ENCODE assay signal across 8 cellular contexts in genomic region chr16:87945351-87946042, GRCh38. TPM values are rescaled to one million over a fixed set of nuclear protein-coding genes. Genes with fewer than 3 reads are reported as not detected.
DNase-seq lines count a peak whose midpoint lies in the region; ATAC-seq and TF ChIP-seq lines count a peak whose summit lies in the region.

No MANE protein-coding gene starts in this region.

- peak; percentile 29 for TF ChIP-seq POLR2A in GM19193 (IDR thresholded peaks at IDR 0.05; ENCODE audit: extremely low read depth, insufficient read depth, insufficient read length)

- peaks cover 15 to 33% of the 10 kb centered on the region in 2 donors for H3K4me1 ChIP-seq in duodenal mucosa (ENCODE audit: control insufficient read depth in 1 of 2, insufficient read depth in 2 of 2, low read length in 2 of 2)
- peaks cover 3% of the 10 kb centered on the region for H3K4me1 ChIP-seq in mesenchymal stem cell (ENCODE audit: control insufficient read depth, insufficient read depth, low read depth, low read length)
- no peaks in the 10 kb centered on the region for H3K4me1 ChIP-seq in thoracic aorta (ENCODE audit: control insufficient read depth in 1 of 2, low read depth in 2 of 2)
- H3K4me1 ChIP-seq in CD4-positive, alpha-beta memory T cell (ENCODE audit: insufficient read depth, low read length) = peaks cover 4% of the 10 kb centered on the region

- H3K4ac ChIP-seq in mesenchymal stem cell (ENCODE audit: low read depth in 1 of 2, low read length in 2 of 2) = no peak overlapping the region

- H3K23ac ChIP-seq in mesenchymal stem cell (ENCODE audit: low read length in 2 of 2) = no peak overlapping the region

- no peak overlapping the region for H3K18ac ChIP-seq in mesenchymal stem cell (ENCODE audit: low read depth in 1 of 2, low read length in 2 of 2)

- peaks cover 0 to 2% (median 2%) of the 10 kb centered on the region in 4 donors for H3K4me1 Mint-ChIP-seq in CD4-positive, alpha-beta memory T cell

- DNase-seq in NCI-H774 (lab: John Stamatoyannopoulos, UW) (peak; percentile 84), mesenchymal stem cell (peak; percentile 43), thoracic aorta (ENCODE audit: low spot score) (no peak), Kasumi-1 (lab: John Stamatoyannopoulos, UW) (no peak), NCI-H2029 (lab: John Stamatoyannopoulos, UW) (no peak)
- no peak for DNase-seq in CD4-positive, alpha-beta memory T cell

- H3K9ac ChIP-seq in duodenal mucosa (ENCODE audit: low read depth in 1 of 2, low read length in 2 of 2) (peak overlapping the region; percentile 45 to 65), mesenchymal stem cell (ENCODE audit: low read length) (peak overlapping the region; percentile 76)

- H2BK120ac ChIP-seq in mesenchymal stem cell (ENCODE audit: low read depth, low read length) = no peak overlapping the region

- H2BK15ac ChIP-seq in mesenchymal stem cell (ENCODE audit: low read depth, poor library complexity, severe bottlenecking) = no peak overlapping the region

- no peaks in the 10 kb centered on the region for H3K36me3 Mint-ChIP-seq in CD4-positive, alpha-beta memory T cell

- H3K27me3 Mint-ChIP-seq in CD4-positive, alpha-beta memory T cell = peaks cover 0 to 2% of the 10 kb centered on the region in 2 donors

- no peak overlapping the region for H3K14ac ChIP-seq in mesenchymal stem cell (ENCODE audit: low read length in 2 of 2)

- H2AFZ ChIP-seq in mesenchymal stem cell (ENCODE audit: low read depth, low read length) = no peak overlapping the region

- H3K4me3 Mint-ChIP-seq in CD4-positive, alpha-beta memory T cell = peak overlapping the region in 4 of 8 donors; percentile 10 to 66 (median 26)

- H3K4me3 ChIP-seq in duodenal mucosa (ENCODE audit: low read depth in 1 of 2, low read length in 2 of 2) = peak overlapping the region; percentile 55 to 56
- peak overlapping the region in 1 of 2 experiments; percentile 64 for H3K4me3 ChIP-seq in mesenchymal stem cell (ENCODE audit: insufficient read depth in 1 of 2, low read depth in 1 of 2, low read length in 2 of 2)
- H3K4me3 ChIP-seq in thoracic aorta = peak overlapping the region; percentile 71
- no peak overlapping the region for H3K4me3 ChIP-seq in CD4-positive, alpha-beta memory T cell (ENCODE audit: low read length in 2 of 2)

- H3K79me1 ChIP-seq in mesenchymal stem cell (replicated peaks; ENCODE audit: low read length, poor library complexity, severe bottlenecking) = no peaks in the 10 kb centered on the region

- no peak overlapping the region for H3K4me2 ChIP-seq in mesenchymal stem cell (ENCODE audit: low read length, poor library complexity, severe bottlenecking)

- H2BK5ac ChIP-seq in mesenchymal stem cell (ENCODE audit: low read depth, low read length, poor library complexity, severe bottlenecking) = no peak overlapping the region

- H2BK12ac ChIP-seq in mesenchymal stem cell (ENCODE audit: low read length in 2 of 2) = no peak overlapping the region

- TF ChIP-seq CTCF in thoracic aorta (IDR thresholded peaks at IDR 0.05) = no peak

- no peaks in the 10 kb centered on the region for H3K27me3 ChIP-seq in duodenal mucosa (ENCODE audit: control insufficient read depth in 1 of 2, insufficient read depth in 2 of 2, low read length in 2 of 2)
- peaks cover 0 to 3% of the 10 kb centered on the region in 2 experiments for H3K27me3 ChIP-seq in mesenchymal stem cell (ENCODE audit: control insufficient read depth in 1 of 2, insufficient read depth in 1 of 2, low read length in 2 of 2)
- H3K27me3 ChIP-seq in thoracic aorta (replicated peaks; ENCODE audit: insufficient read depth) = no peaks in the 10 kb centered on the region
- H3K27me3 ChIP-seq in CD4-positive, alpha-beta memory T cell (ENCODE audit: insufficient read depth, low read length) = no peaks in the 10 kb centered on the region

- 63% methylated on average over 22 of the region's 22 CpGs for WGBS in mesenchymal stem cell

- H3K27ac ChIP-seq in duodenal mucosa (ENCODE audit: low read depth, low read length) = no peak overlapping the region
- H3K27ac ChIP-seq in mesenchymal stem cell (ENCODE audit: low read length, poor library complexity, severe bottlenecking) = no peak overlapping the region
- H3K27ac ChIP-seq in thoracic aorta = no peak overlapping the region
- H3K27ac ChIP-seq in CD4-positive, alpha-beta memory T cell (ENCODE audit: low read depth, low read length) = no peak overlapping the region

- peaks cover 0 to 2% (median 0%) of the 10 kb centered on the region in 8 donors for H3K9me3 Mint-ChIP-seq in CD4-positive, alpha-beta memory T cell

- no peak overlapping the region for H3K27ac Mint-ChIP-seq in CD4-positive, alpha-beta memory T cell

- no peak overlapping the region for H4K91ac ChIP-seq in mesenchymal stem cell (ENCODE audit: low read length)

- no peak overlapping the region for H4K8ac ChIP-seq in mesenchymal stem cell (ENCODE audit: low read length)

- no peaks in the 10 kb centered on the region for H3K36me3 ChIP-seq in duodenal mucosa (ENCODE audit: control insufficient read depth in 1 of 2, insufficient read depth in 2 of 2, low read length in 2 of 2)
- H3K36me3 ChIP-seq in mesenchymal stem cell (ENCODE audit: control insufficient read depth in 1 of 2, insufficient read depth in 2 of 2, low read depth in 1 of 2, low read length in 2 of 2) = no peaks in the 10 kb centered on the region
- H3K36me3 ChIP-seq in thoracic aorta = no peaks in the 10 kb centered on the region
- no peaks in the 10 kb centered on the region for H3K36me3 ChIP-seq in CD4-positive, alpha-beta memory T cell (ENCODE audit: insufficient read depth, low read length)

- no peaks in the 10 kb centered on the region for H3K9me3 ChIP-seq in duodenal mucosa (ENCODE audit: control insufficient read depth in 1 of 2, low read length in 2 of 2)
- H3K9me3 ChIP-seq in mesenchymal stem cell (ENCODE audit: control insufficient read depth, low read length) = no peaks in the 10 kb centered on the region
- H3K9me3 ChIP-seq in thoracic aorta = no peaks in the 10 kb centered on the region
- H3K9me3 ChIP-seq in CD4-positive, alpha-beta memory T cell (ENCODE audit: control insufficient read depth in 1 of 2, low read length in 2 of 2) = no peaks in the 10 kb centered on the region

- POLR2A ChIA-PET in CD4-positive, alpha-beta memory T cell (lab: Charles Lee; ENCODE audit: partially characterized antibody) = no interaction called here

- intact Hi-C loops in CD4-positive, alpha-beta memory T cell (cut with micrococcal nuclease) = no loop called here

- no peak overlapping the region for H2AK5ac ChIP-seq in mesenchymal stem cell (ENCODE audit: low read length, severe bottlenecking)

- CTCF ChIA-PET in CD4-positive, alpha-beta memory T cell (lab: Charles Lee; ENCODE audit: partially characterized antibody) = no interaction called here

- no peak for ATAC-seq in thoracic aorta (ENCODE audit: insufficient number of reproducible peaks, low FRiP score, low read depth)

RNA-seq across cellular contexts. Expression of gene BANP, which starts 5.7 kb away (rescaled TPM):
- polyA plus RNA-seq in mesenchymal stem cell (2013, experiment 1 of 2) = 10.8 TPM
- 11.0 TPM for polyA plus RNA-seq in mesenchymal stem cell (2013, experiment 2 of 2)
- 10 to 100 TPM; 18.6 to 21.8 TPM for total RNA-seq in thoracic aorta
- total RNA-seq in CD4-positive, alpha-beta memory T cell = 10 to 100 TPM; 61.8 to 72.7 TPM
- polyA plus RNA-seq in CD4-positive, alpha-beta memory T cell = 10 to 100 TPM; 10.7 to 26.4 TPM

RNA-seq across cellular contexts. Expression of gene CA5A, which starts 9.2 kb away (rescaled TPM):
- polyA plus RNA-seq in mesenchymal stem cell (2013, experiment 1 of 2) = not detected
- polyA plus RNA-seq in mesenchymal stem cell (2013, experiment 2 of 2) = not detected
- not detected for total RNA-seq in thoracic aorta
- total RNA-seq in CD4-positive, alpha-beta memory T cell = not detected
- not detected for polyA plus RNA-seq in CD4-positive, alpha-beta memory T cell

Comparison
In these comparisons a context has a peak if more than half of its experiments do, and no peak if none do; other contexts are left out.
1. DNase-seq: peak in NCI-H774 (single experiment) and mesenchymal stem cell (single experiment); none in thoracic aorta (single experiment), CD4-positive, alpha-beta memory T cell (0 of 5), Kasumi-1 (0 of 2) and NCI-H2029 (single experiment).
2. H3K4me3 ChIP-seq: peak in duodenal mucosa (2 of 2) and thoracic aorta (single experiment); none in CD4-positive, alpha-beta memory T cell (0 of 2).